ENCODE assay signal across 19 cellular contexts in the genomic region with DNA sequence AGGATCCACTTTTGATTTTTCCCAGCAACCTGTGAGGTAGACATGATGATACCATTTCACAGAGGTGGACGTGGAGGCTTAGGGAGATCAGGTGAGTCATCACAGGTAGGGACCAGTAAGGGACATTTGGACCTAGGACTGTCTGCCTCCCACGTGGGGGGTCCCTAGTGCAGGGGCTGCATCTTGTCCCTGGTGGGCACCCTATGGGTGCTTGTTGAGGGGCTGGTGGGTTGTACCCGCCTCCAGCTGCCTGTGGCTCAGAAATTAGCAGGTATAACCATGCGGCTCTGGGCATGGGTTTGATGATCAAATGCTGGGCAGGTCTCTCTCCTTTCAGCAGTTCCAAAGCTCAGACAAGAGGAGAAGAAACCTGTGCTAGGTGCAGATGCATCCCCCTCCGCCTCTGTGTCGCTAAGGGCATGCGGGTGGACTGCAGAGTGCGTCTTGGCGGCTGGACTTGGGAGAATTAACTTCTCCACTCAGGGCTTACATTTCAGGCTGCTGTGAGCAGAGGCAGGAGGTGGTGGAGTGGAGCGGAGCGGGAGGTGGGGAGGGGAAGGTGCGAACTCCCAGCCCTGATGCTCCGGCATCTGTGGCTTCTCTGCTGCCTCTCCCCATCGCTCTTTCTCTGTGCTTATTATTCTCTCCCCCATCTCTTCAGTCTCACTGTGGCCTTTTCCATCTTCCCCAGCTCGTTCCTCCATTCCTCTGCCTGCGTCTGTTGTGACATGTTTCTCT.
"Had no signal": no experiment of that assay in that cellular context is flagged by ENCODE, and none has a peak within 500 bp of the region (broad histone marks: within the 10 kb centered on the region; RNA-seq: fewer than 3 reads in every experiment).

No MANE protein-coding gene starts in this region.

- H3K4me1 Mint-ChIP-seq: activated B cell treated with CpG ODN at 0.5 μM for 24 hours; activated CD4-positive, alpha-beta T cell treated with anti-CD3 and anti-CD28 coated beads, Interleukin-2, amount 10 ng/mL, durations not matched to agents 7 days and 5 days; memory B cell; stimulated activated effector memory CD8-positive, alpha-beta T cell treated with anti-CD3 and anti-CD28 coated beads, Interleukin-12 subunit alpha, Interleukin-12 subunit beta, amount 100 ng/mL, for 72 hours had no signal

- H3K9ac ChIP-seq: parathyroid adenoma had no signal

- H3K79me2 ChIP-seq: parathyroid adenoma had no signal

- H3K36me3 Mint-ChIP-seq: stimulated activated effector memory CD8-positive, alpha-beta T cell treated with anti-CD3 and anti-CD28 coated beads, Interleukin-12 subunit alpha, Interleukin-12 subunit beta, amount 100 ng/mL, for 72 hours had no signal

- H3K4me3 ChIP-seq: left lung, skin epidermis, tibial artery had no signal

- H2AFZ ChIP-seq: parathyroid adenoma had no signal

- H3K36me3 ChIP-seq: left lung, tibial artery had no signal

- H3K4me1 ChIP-seq: left lung, parathyroid adenoma, tibial artery had no signal

- H3K27ac Mint-ChIP-seq: activated B cell treated with CpG ODN at 0.5 μM for 24 hours; activated CD4-positive, alpha-beta T cell treated with anti-CD3 and anti-CD28 coated beads, Interleukin-2, amount 10 ng/mL, durations not matched to agents 7 days and 5 days; activated naive CD4-positive, alpha-beta T cell treated with anti-CD3 and anti-CD28 coated beads, Interleukin-2, amount 50 U/mL, for 72 hours; activated T-cell treated with anti-CD3 and anti-CD28 coated beads, Interleukin-2, amount 50 U/mL, for 24 hours; effector memory CD8-positive, alpha-beta T cell; memory B cell; stimulated activated effector memory CD8-positive, alpha-beta T cell treated with anti-CD3 and anti-CD28 coated beads, Interleukin-12 subunit alpha, Interleukin-12 subunit beta, amount 100 ng/mL, for 72 hours; T-helper 1 cell treated with Interleukin-12 subunit alpha and Interleukin-12 subunit beta and Interleukin-4 antibody, amounts not matched to agents 30 μg/mL and 1 μg/mL, for 36 hours had no signal

- H3K27ac ChIP-seq: left lung, parathyroid adenoma, skin epidermis, tibial artery had no signal

- H3K4me3 Mint-ChIP-seq: activated B cell treated with CpG ODN at 0.5 μM for 24 hours; activated CD4-positive, alpha-beta T cell treated with anti-CD3 and anti-CD28 coated beads, Interleukin-2, amount 10 ng/mL, durations not matched to agents 7 days and 5 days; activated T-cell treated with anti-CD3 and anti-CD28 coated beads, Interleukin-2, amount 50 U/mL, for 24 hours; effector memory CD8-positive, alpha-beta T cell; memory B cell; nephron; stimulated activated effector memory CD8-positive, alpha-beta T cell treated with anti-CD3 and anti-CD28 coated beads, Interleukin-12 subunit alpha, Interleukin-12 subunit beta, amount 100 ng/mL, for 72 hours; T-helper 1 cell treated with Interleukin-12 subunit alpha and Interleukin-12 subunit beta and Interleukin-4 antibody, amounts not matched to agents 30 μg/mL and 1 μg/mL, for 36 hours had no signal

- ATAC-seq: activated naive CD4-positive, alpha-beta T cell treated with anti-CD3 and anti-CD28 coated beads, Interleukin-2, amount 50 U/mL, for 72 hours; effector memory CD8-positive, alpha-beta T cell; esophagus mucosa; left lung; SK-N-SH treated with all-trans-retinoic acid at 6 μM for 48 hours; stimulated activated effector memory CD8-positive, alpha-beta T cell treated with anti-CD3 and anti-CD28 coated beads, Interleukin-12 subunit alpha, Interleukin-12 subunit beta, amount 100 ng/mL, for 72 hours had no signal

- DNase-seq: activated B cell treated with CpG ODN at 0.5 μM for 24 hours; activated CD4-positive, alpha-beta T cell treated with anti-CD3 and anti-CD28 coated beads, Interleukin-2, amount 10 ng/mL, durations not matched to agents 7 days and 5 days; activated effector memory CD4-positive, alpha-beta T cell treated with Interleukin-2 at 50 U/mL for 16 hours; activated T-cell treated with anti-CD3 and anti-CD28 coated beads, Interleukin-2, amount 50 U/mL, for 24 hours; amygdala; cortex of kidney; effector memory CD8-positive, alpha-beta T cell; left lung; retina; tibial artery had no signal
